1 cellular context compared by ENCODE assay signal in the genomic region with DNA sequence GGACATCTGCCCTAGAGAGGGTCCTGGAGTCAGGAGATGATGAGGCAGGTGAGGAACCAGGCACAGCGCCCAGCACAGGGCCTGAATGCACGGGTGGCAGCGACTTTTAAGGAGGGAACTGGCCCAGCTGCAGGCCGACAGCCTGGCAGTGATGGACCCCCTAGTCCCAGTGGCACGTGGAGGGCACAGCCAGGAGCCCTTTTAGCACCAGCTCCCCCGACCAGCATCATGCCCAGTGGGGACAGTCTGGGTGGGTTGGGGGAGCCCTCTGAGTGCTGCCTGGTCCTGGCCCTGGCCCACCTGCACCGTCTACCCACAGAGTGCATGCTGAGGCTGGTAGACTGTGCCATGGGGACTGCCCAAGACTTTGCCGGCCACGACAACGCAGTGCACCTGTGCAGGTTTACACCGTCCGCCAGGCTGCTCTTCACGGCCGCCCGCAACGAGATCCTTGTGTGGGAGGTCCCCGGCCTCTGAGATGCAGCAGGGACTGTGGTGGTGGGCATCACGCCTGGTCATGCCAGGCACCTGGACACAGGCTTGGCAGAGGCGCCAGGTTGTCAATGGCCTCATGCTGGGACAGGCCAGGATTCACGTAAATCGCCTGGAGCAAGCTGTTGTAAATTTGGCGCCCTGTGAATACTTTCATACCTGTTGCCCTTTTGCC.
TF ChIP-seq lines count a peak whose summit lies in the region.

No MANE protein-coding gene starts in this region.

TF ChIP-seq in WTC11, 78 proteins besides CTCF, POLR2A, EP300 and RAD21 (continued from another document):
- TF ChIP-seq E2F1 (CRISPR knock-in tag; IDR thresholded peaks at IDR 0.05) (no peak), NFE2L1 (CRISPR knock-in tag; IDR thresholded peaks at IDR 0.05) (no peak), ZNF425 (CRISPR knock-in tag; conservative IDR thresholded peaks at IDR 0.05) (no peak), CBFB (CRISPR knock-in tag; IDR thresholded peaks at IDR 0.05; ENCODE audit: low read depth) (no peak), ARID4B (CRISPR knock-in tag; IDR thresholded peaks at IDR 0.05; ENCODE audit: borderline replicate concordance) (no peak), PRRX2 (CRISPR knock-in tag; IDR thresholded peaks at IDR 0.05) (no peak), ZNF317 (CRISPR knock-in tag; IDR thresholded peaks at IDR 0.05; ENCODE audit: borderline replicate concordance, low read depth) (no peak), TCF7 (CRISPR knock-in tag; IDR thresholded peaks at IDR 0.05; ENCODE audit: low read depth) (no peak), ZNF396 (CRISPR knock-in tag; IDR thresholded peaks at IDR 0.05; ENCODE audit: borderline replicate concordance) (no peak)
- TF ChIP-seq, protein P1, sequence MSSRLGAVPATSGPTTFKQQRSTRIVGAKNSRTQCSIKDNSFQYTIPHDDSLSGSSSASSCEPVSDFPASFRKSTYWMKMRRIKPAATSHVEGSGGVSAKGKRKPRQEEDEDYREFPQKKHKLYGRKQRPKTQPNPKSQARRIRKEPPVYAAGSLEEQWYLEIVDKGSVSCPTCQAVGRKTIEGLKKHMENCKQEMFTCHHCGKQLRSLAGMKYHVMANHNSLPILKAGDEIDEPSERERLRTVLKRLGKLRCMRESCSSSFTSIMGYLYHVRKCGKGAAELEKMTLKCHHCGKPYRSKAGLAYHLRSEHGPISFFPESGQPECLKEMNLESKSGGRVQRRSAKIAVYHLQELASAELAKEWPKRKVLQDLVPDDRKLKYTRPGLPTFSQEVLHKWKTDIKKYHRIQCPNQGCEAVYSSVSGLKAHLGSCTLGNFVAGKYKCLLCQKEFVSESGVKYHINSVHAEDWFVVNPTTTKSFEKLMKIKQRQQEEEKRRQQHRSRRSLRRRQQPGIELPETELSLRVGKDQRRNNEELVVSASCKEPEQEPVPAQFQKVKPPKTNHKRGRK (CRISPR knock-in tag; IDR thresholded peaks at IDR 0.05; ENCODE audit: borderline replicate concordance): no peak
